ENCODE assay signal across 28 cellular contexts in the genomic region with DNA sequence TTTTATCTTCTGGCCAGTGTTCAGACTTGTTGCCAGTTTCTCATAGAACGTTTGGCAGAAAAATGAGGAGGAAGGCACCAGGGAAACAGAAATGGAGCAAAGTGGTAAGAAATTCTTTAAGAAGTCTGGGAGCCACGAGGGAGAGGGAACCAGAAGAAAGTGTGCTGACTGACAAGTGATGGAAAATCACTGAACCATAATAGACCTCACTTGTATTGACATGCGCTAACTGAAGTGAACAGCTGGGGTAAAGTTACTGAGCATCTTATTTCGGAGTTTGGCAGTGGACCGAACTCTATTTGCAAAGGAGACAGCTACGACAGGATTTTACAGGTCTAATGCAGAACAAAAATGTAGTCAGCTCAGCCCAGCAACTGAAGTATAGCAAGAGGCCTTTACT. TPM values are rescaled to one million over a fixed set of nuclear protein-coding genes. Genes with fewer than 3 reads are reported as not detected.
A peak's percentile ranks its signal among the peaks of the same experiment; 100 is the strongest.
DNase-seq lines count a peak whose midpoint lies in the region; FAIRE-seq and TF ChIP-seq lines count a peak whose summit lies in the region.
"Had no signal": no experiment of that assay in that cellular context is flagged by ENCODE, and none has a peak within 500 bp of the region (broad histone marks: within the 10 kb centered on the region; RNA-seq: fewer than 3 reads in every experiment).

No MANE protein-coding gene starts in this region.

- no peaks in the 10 kb centered on the region for H3K9me3 Mint-ChIP-seq in nephron progenitor cell
- H3K9me3 Mint-ChIP-seq: memory B cell, T-cell had no signal

- H3K9ac ChIP-seq in endothelial cell of umbilical vein (replicated peaks; ENCODE audit: extremely low read depth, insufficient read depth, low read length), result no peak overlapping the region

- H3K4me3 ChIP-seq in endothelial cell of umbilical vein (replicated peaks in 1 of 3; ENCODE audit: insufficient read depth in 1 of 3, low read depth in 1 of 3, low read length in 3 of 3) (no peak overlapping the region), testis (no peak overlapping the region)
- H3K4me3 ChIP-seq: PC-9 had no signal

- FAIRE-seq in endothelial cell of umbilical vein (lab: Jason Lieb, UNC), result no peak

- no peaks in the 10 kb centered on the region for H3K36me3 Mint-ChIP-seq in nephron progenitor cell (ENCODE audit: low read depth)
- H3K36me3 Mint-ChIP-seq: memory B cell, T-cell had no signal

- no peak overlapping the region for H3K4me3 Mint-ChIP-seq in nephron progenitor cell
- H3K4me3 Mint-ChIP-seq: memory B cell, T-cell had no signal

- CTCF ChIA-PET in endothelial cell of umbilical vein (lab: Charles Lee), result no interaction called here

- no peak for TF ChIP-seq CTCF in endothelial cell of umbilical vein (IDR thresholded peaks at IDR 0.05; ENCODE audit: extremely low read depth in 1 of 2, insufficient read depth in 1 of 2, low read depth in 1 of 2, low read length in 2 of 2)
- no peak for TF ChIP-seq CTCF in nephron progenitor cell (IDR thresholded peaks at IDR 0.05)
- TF ChIP-seq CTCF in testis (IDR thresholded peaks at IDR 0.05), result no peak

- H3K27ac Mint-ChIP-seq in nephron progenitor cell, result peak overlapping the region; percentile 52
- H3K27ac Mint-ChIP-seq: memory B cell, T-cell had no signal

- H4K20me1 ChIP-seq in endothelial cell of umbilical vein (replicated peaks; ENCODE audit: control insufficient read depth, extremely low read depth, insufficient read depth, low read length), result no peaks in the 10 kb centered on the region

- peaks cover 40% of the 10 kb centered on the region for H3K4me1 Mint-ChIP-seq in nephron progenitor cell
- H3K4me1 Mint-ChIP-seq: T-cell had no signal

- DNase-seq in NCI-H2196 (lab: John Stamatoyannopoulos, UW; ENCODE audit: unreplicated experiment), result peak; percentile 22
- DNase-seq in NCI-H2196 treated with DMSO at 0.1 percent for 48 hours (lab: John Stamatoyannopoulos, UW; ENCODE audit: unreplicated experiment), result no peak
- DNase-seq in endothelial cell of umbilical vein (ENCODE audit: low read depth, low spot score), result no peak
- DNase-seq in nephron progenitor cell, result no peak
- peak; percentile 22 for DNase-seq in testis
- no peak for DNase-seq in NCI-H2029 (lab: John Stamatoyannopoulos, UW)
- DNase-seq in COLO668 (lab: John Stamatoyannopoulos, UW; ENCODE audit: unreplicated experiment), result no peak
- no peak for DNase-seq in HK-2 (ENCODE audit: unreplicated experiment)
- DNase-seq: 8988T; activated CD8-positive, alpha-beta memory T cell treated with anti-CD3 and anti-CD28 coated beads, Interleukin-2, amount 50 U/mL, for 48 hours; activated effector memory CD4-positive, alpha-beta T cell treated with Interleukin-2 at 50 U/mL for 16 hours; BE2C; cortex of kidney; foreskin fibroblast; hypothalamus; islet precursor cell; NCI-H1105; NCI-H2081 treated with DMSO at 0.1 percent for 48 hours; PC-9; retina; SIG-M5; stimulated activated CD8-positive, alpha-beta memory T cell treated with anti-CD3 and anti-CD28 coated beads, Interleukin-4, amount 100 ng/mL, for 48 hours; T-cell had no signal

- H3K27me3 ChIP-seq in endothelial cell of umbilical vein (ENCODE audit: control insufficient read depth in 2 of 2, insufficient read depth in 2 of 2, low read length in 2 of 2), result no peaks in the 10 kb centered on the region
- no peaks in the 10 kb centered on the region for H3K27me3 ChIP-seq in testis
- H3K27me3 ChIP-seq: BE2C had no signal

- intact Hi-C loops in endothelial cell of umbilical vein (cut with micrococcal nuclease), result no loop called here
- intact Hi-C loops in testis (cut with DNase I; ENCODE audit: low total_unique reads), result no loop called here

- peak overlapping the region; percentile 39 for H2AFZ ChIP-seq in endothelial cell of umbilical vein (ENCODE audit: low read depth, low read length)
- H2AFZ ChIP-seq: PC-9 had no signal

- H3K27ac ChIP-seq in endothelial cell of umbilical vein (ENCODE audit: insufficient read depth, low read depth, low read length) (no peak overlapping the region), testis (no peak overlapping the region)
- H3K27ac ChIP-seq: PC-9 had no signal

- H3K79me2 ChIP-seq in endothelial cell of umbilical vein (ENCODE audit: control insufficient read depth, insufficient read depth, low read length), result no peaks in the 10 kb centered on the region

- dilution Hi-C loops in endothelial cell of umbilical vein (cut with MboI; ENCODE audit: extremely low pct_ligation_motif_present, low sequenced_read_pairs), result no loop called here

- no peaks in the 10 kb centered on the region for H3K27me3 Mint-ChIP-seq in nephron progenitor cell (ENCODE audit: low read depth, poor library complexity)
- H3K27me3 Mint-ChIP-seq: T-cell had no signal

- no peaks in the 10 kb centered on the region for H3K9me1 ChIP-seq in endothelial cell of umbilical vein (replicated peaks; ENCODE audit: control insufficient read depth, extremely low read depth, insufficient read depth, low read length)

- H3K9me3 ChIP-seq in endothelial cell of umbilical vein (replicated peaks; ENCODE audit: control insufficient read depth, insufficient read depth, low read length), result no peaks in the 10 kb centered on the region
- no peaks in the 10 kb centered on the region for H3K9me3 ChIP-seq in testis
- H3K9me3 ChIP-seq: BE2C had no signal

- POLR2A ChIA-PET in endothelial cell of umbilical vein (lab: Charles Lee), result no interaction called here

- H3K4me1 ChIP-seq in endothelial cell of umbilical vein (ENCODE audit: control insufficient read depth, extremely low read depth, insufficient read depth, low read length), result no peaks in the 10 kb centered on the region
- no peaks in the 10 kb centered on the region for H3K4me1 ChIP-seq in testis

- H3K4me2 ChIP-seq in endothelial cell of umbilical vein (ENCODE audit: insufficient read depth, low read length), result no peak overlapping the region
- H3K4me2 ChIP-seq: PC-9 had no signal

- H3K36me3 ChIP-seq in endothelial cell of umbilical vein (ENCODE audit: control insufficient read depth in 2 of 2, extremely low read depth in 1 of 2, insufficient read depth in 2 of 2, low read length in 2 of 2) (no peaks in the 10 kb centered on the region), testis (ENCODE audit: low read depth, missing control alignments) (no peaks in the 10 kb centered on the region)
- H3K36me3 ChIP-seq: BE2C had no signal

- no peak for TF ChIP-seq POLR2A in endothelial cell of umbilical vein (IDR thresholded peaks at IDR 0.05; ENCODE audit: low read depth, low read length)
- TF ChIP-seq POLR2A in testis (IDR thresholded peaks at IDR 0.05), result no peak

- WGBS in testis, 2 donors, result 45 to 53% methylated on average over 6 of the region's 6 CpGs

- no TSS peak for BruUV-seq in endothelial cell of umbilical vein (replicated peaks; lab: Mats Ljungman, UMichigan)

TF ChIP-seq in endothelial cell of umbilical vein, 7 proteins besides CTCF, POLR2A, EP300 and RAD21:
- no peak for TF ChIP-seq JUN (IDR thresholded peaks at IDR 0.05; ENCODE audit: borderline replicate concordance, insufficient read depth, insufficient read length, low read depth)
- TF ChIP-seq GATA2 (IDR thresholded peaks at IDR 0.05; ENCODE audit: insufficient read depth, insufficient read length, low read depth, low read length), result no peak
- TF ChIP-seq POLR2AphosphoS5 (IDR thresholded peaks at IDR 0.05; ENCODE audit: insufficient read depth, low read depth, low read length), result no peak
- TF ChIP-seq, protein P1, sequence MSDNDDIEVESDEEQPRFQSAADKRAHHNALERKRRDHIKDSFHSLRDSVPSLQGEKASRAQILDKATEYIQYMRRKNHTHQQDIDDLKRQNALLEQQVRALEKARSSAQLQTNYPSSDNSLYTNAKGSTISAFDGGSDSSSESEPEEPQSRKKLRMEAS (IDR thresholded peaks at IDR 0.05; ENCODE audit: insufficient read depth, insufficient read length), result no peak
- TF ChIP-seq EZH2 (IDR thresholded peaks at IDR 0.05; ENCODE audit: borderline replicate concordance, low read depth, low read length, severe bottlenecking), result no peak
- TF ChIP-seq MYC (IDR thresholded peaks at IDR 0.05; ENCODE audit: low read depth, low read length), result no peak
- TF ChIP-seq FOS (IDR thresholded peaks at IDR 0.05; ENCODE audit: borderline replicate concordance, insufficient read depth, low read length), result no peak

RNA-seq across cellular contexts. Expression of gene HMHB1, which starts 53.5 kb away (rescaled TPM):
- total RNA-seq in endothelial cell of umbilical vein (not detected in 2 replicates), testis (not detected)
- polyA plus RNA-seq in endothelial cell of umbilical vein (not detected in 2 replicates), testis (ENCODE audit: insufficient read depth, low read depth, low replicate concordance) (2.7 TPM)
- polyA plus RNA-seq in endothelial cell of umbilical vein (2011; cell fraction: cytosol; rRNA removed), result not detected in 2 replicates
- polyA plus RNA-seq in endothelial cell of umbilical vein (2011; cell fraction: nucleus; rRNA removed), result not detected in 2 replicates
- polyA plus RNA-seq in endothelial cell of umbilical vein (2012), result not detected in 2 replicates
- polyA minus RNA-seq in endothelial cell of umbilical vein, result not detected in 2 replicates
- polyA minus RNA-seq in endothelial cell of umbilical vein (2011; cell fraction: cytosol; rRNA and poly(A)+ RNA removed), result not detected
- polyA minus RNA-seq in endothelial cell of umbilical vein (2011; cell fraction: nucleus; rRNA and poly(A)+ RNA removed), result not detected in 2 replicates
- total RNA-seq: G401, PC-9, T-cell, urinary bladder had no signal
- polyA plus RNA-seq: adipose tissue, neural cell, urinary bladder had no signal

Comparison
In these comparisons a context has a peak if more than half of its experiments do, and no peak if none do; other contexts are left out.
1. DNase-seq: peak in NCI-H2196 (single experiment) and testis (single experiment); none in NCI-H2196 treated with DMSO at 0.1 percent for 48 hours (single experiment), endothelial cell of umbilical vein (single experiment), nephron progenitor cell (single experiment), NCI-H2029 (single experiment), COLO668 (single experiment) and HK-2 (single experiment).